15 cellular contexts compared by ENCODE assay signal in genomic region chr22:48238966-48239365, GRCh38.
DNase-seq lines count a peak whose midpoint lies in the region; ATAC-seq and TF ChIP-seq lines count a peak whose summit lies in the region.
"Had no signal": no experiment of that assay in that cellular context is flagged by ENCODE, and none has a peak within 500 bp of the region (broad histone marks: within the 10 kb centered on the region; RNA-seq: fewer than 3 reads in every experiment).

No MANE protein-coding gene starts in this region.

- H3K9ac ChIP-seq in HUES48 (ENCODE audit: low read depth, low read length): no peak overlapping the region

- intact Hi-C loops in testis (cut with DNase I; ENCODE audit: low total_unique reads) (no loop called here), ascending aorta (cut with DNase I) (no loop called here)

- H3K36me3 ChIP-seq in HUES48 (ENCODE audit: control insufficient read depth, insufficient read depth, low read length): no peaks in the 10 kb centered on the region
- no peaks in the 10 kb centered on the region for H3K36me3 ChIP-seq in testis (ENCODE audit: low read depth, missing control alignments)
- H3K36me3 ChIP-seq in ascending aorta: no peaks in the 10 kb centered on the region

- no peak for TF ChIP-seq CTCF in VCaP (conservative IDR thresholded peaks at IDR 0.05)
- no peak for TF ChIP-seq CTCF in testis (IDR thresholded peaks at IDR 0.05)
- TF ChIP-seq CTCF in ascending aorta (IDR thresholded peaks at IDR 0.05): no peak

- H3K4me3 ChIP-seq in HUES48 (ENCODE audit: low read depth, low read length) (no peak overlapping the region), testis (no peak overlapping the region), ascending aorta (no peak overlapping the region)
- H3K4me3 ChIP-seq: K562 had no signal

- no peaks in the 10 kb centered on the region for H3K9me3 ChIP-seq in HUES48 (ENCODE audit: control insufficient read depth, insufficient read depth, low read length)
- no peaks in the 10 kb centered on the region for H3K9me3 ChIP-seq in testis
- H3K9me3 ChIP-seq in ascending aorta: peaks cover 0 to 2% of the 10 kb centered on the region in 2 donors

- no peak for ATAC-seq in HG02885 (IDR thresholded peaks at IDR 0.05; ENCODE audit: poor library complexity, unreplicated experiment)
- ATAC-seq: HCT116, K562 had no signal

- H3K27me3 ChIP-seq in HUES48 (ENCODE audit: control insufficient read depth, insufficient read depth, low read length) (peaks cover 7% of the 10 kb centered on the region; the same call in 1 of the 2 replicates), testis (no peaks in the 10 kb centered on the region), ascending aorta (no peaks in the 10 kb centered on the region)

- H3K27ac ChIP-seq in HUES48 (ENCODE audit: low read depth, low read length) (peak overlapping the region; percentile 90), VCaP (peak overlapping the region; percentile 68; the same call in 1 of the 2 replicates), testis (no peak overlapping the region), ascending aorta (no peak overlapping the region)

- WGBS in testis, 2 donors: 48 to 57% methylated on average over 10 to 12 of the region's 12 CpGs

- H3K4me1 ChIP-seq in HUES48 (ENCODE audit: control insufficient read depth, insufficient read depth, low read length) (peaks cover 18% of the 10 kb centered on the region), testis (no peaks in the 10 kb centered on the region), ascending aorta (no peaks in the 10 kb centered on the region)

- no peak for TF ChIP-seq POLR2A in testis (IDR thresholded peaks at IDR 0.05)

- peak; percentile 79 for DNase-seq in mesenteric fat pad (ENCODE audit: low spot score)
- peak; percentile 25 for DNase-seq in testis
- DNase-seq in ascending aorta (ENCODE audit: low spot score in 2 of 2): no peak
- DNase-seq in occipital lobe (lab: John Stamatoyannopoulos, UW): no peak
- DNase-seq: CD8-positive, alpha-beta memory T cell; NCI-H1092 treated with DMSO at 0.1 percent for 48 hours; NCI-H1694; NCI-H345; NCI-H526 treated with DMSO at 0.1 percent for 48 hours; NK-92 treated with Interleukin-12 subunit alpha and Interleukin-12 subunit beta, amount 100 ng/mL, for 24 hours had no signal

Comparison
In these comparisons a context has a peak if more than half of its experiments do, and no peak if none do; other contexts are left out.
1. H3K27ac ChIP-seq: peak in HUES48 (single experiment) and VCaP (single experiment); none in testis (0 of 2) and ascending aorta (0 of 2).
2. DNase-seq: peak in mesenteric fat pad (single experiment) and testis (single experiment); none in ascending aorta (0 of 2) and occipital lobe (single experiment).